ENCODE assay signal across 1 cellular context in the genomic region with DNA sequence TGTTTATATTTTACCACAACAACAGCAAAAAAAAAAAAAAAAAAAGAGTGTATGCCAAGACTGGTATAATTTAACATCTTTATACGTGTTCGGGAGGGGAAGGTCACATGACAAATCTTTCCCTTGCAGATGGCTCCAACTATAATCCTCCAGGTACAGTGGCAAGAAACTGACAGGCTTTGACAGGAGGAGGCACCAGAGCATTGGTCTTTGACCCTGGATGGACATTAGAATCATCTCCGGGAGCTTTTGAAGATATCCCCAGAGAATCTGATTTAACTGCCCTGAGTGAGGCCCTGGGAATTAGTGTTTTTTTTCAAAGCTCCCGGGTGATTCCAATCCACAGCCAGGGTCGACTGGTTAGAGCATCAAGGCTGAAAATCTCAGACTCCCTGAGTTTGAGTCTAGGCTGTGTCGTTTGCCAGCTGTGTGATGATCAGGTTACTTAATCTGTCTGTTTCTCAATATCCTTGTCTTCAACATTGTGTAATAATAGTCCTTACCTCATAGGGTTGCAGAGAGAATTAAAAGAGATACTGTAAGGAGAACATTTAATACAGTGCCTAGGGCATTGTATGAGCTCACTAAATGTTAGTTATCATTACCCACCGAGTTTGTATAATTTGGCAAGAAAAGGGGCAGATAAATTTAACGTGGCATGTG.
A peak's percentile ranks its signal among the peaks of the same experiment; 100 is the strongest.
TF ChIP-seq lines count a peak whose summit lies in the region.

No MANE protein-coding gene starts in this region.

TF ChIP-seq in HEK293, 187 proteins besides CTCF, POLR2A, EP300 and RAD21 (continued from another document):
- TF ChIP-seq, protein P1, sequence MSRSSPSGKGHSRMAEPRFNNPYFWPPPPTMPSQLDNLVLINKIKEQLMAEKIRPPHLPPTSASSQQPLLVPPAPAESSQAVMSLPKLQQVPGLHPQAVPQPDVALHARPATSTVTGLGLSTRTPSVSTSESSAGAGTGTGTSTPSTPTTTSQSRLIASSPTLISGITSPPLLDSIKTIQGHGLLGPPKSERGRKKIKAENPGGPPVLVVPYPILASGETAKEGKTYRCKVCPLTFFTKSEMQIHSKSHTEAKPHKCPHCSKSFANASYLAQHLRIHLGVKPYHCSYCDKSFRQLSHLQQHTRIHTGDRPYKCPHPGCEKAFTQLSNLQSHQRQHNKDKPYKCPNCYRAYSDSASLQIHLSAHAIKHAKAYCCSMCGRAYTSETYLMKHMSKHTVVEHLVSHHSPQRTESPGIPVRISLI (tag by site-specific recombination; IDR thresholded peaks at IDR 0.05), result no peak
- TF ChIP-seq ZNF366 (tag by site-specific recombination; conservative IDR thresholded peaks at IDR 0.05) (0 out of 2 replicates have a peak, but pooled peaks have one; percentile 25), ZNF114 (tag by site-specific recombination; IDR thresholded peaks at IDR 0.05) (no peak), ZSCAN30 (tag by site-specific recombination; IDR thresholded peaks at IDR 0.05) (no peak), ZNF138 (tag by site-specific recombination; IDR thresholded peaks at IDR 0.05; ENCODE audit: borderline replicate concordance) (no peak), ZNF558 (tag by site-specific recombination; IDR thresholded peaks at IDR 0.05) (no peak)
TF ChIP-seq in HEK293: peak in this region for 8.
